Comparison of ENCODE assay signal across 2 cellular contexts in genomic region chr13:94228781-94229180, GRCh38.
TF ChIP-seq lines count a peak whose summit lies in the region.

No MANE protein-coding gene starts in this region.

TF ChIP-seq in IMR-90, 13 proteins besides CTCF, POLR2A, EP300 and RAD21 (continued from another document):
- TF ChIP-seq ELK1 (IDR thresholded peaks at IDR 0.05; ENCODE audit: borderline replicate concordance, low read depth, low read length) = no peak
- no peak for TF ChIP-seq RFX5 (IDR thresholded peaks at IDR 0.05; ENCODE audit: low read depth, low read length)
- TF ChIP-seq MXI1 (IDR thresholded peaks at IDR 0.05; ENCODE audit: borderline replicate concordance, low read depth, low read length) = no peak
- TF ChIP-seq CEBPB (IDR thresholded peaks at IDR 0.05; ENCODE audit: low read depth, low read length) = no peak
- no peak for TF ChIP-seq BHLHE40 (IDR thresholded peaks at IDR 0.05; ENCODE audit: low read depth, low read length)
- TF ChIP-seq RCOR1 (IDR thresholded peaks at IDR 0.05; ENCODE audit: insufficient replicate concordance, low read length) = no peak
- TF ChIP-seq USF2 (IDR thresholded peaks at IDR 0.05; ENCODE audit: low read depth, low read length) = no peak
- no peak for TF ChIP-seq SMC3 (IDR thresholded peaks at IDR 0.05; ENCODE audit: low read depth, low read length)
- no peak for TF ChIP-seq MAZ (IDR thresholded peaks at IDR 0.05; ENCODE audit: borderline replicate concordance, low read depth, low read length)
- TF ChIP-seq NFE2L2 (IDR thresholded peaks at IDR 0.05; ENCODE audit: low read depth, low read length) = no peak

TF ChIP-seq in neural cell, 6 proteins besides CTCF, POLR2A, EP300 and RAD21 (continued from another document):
- TF ChIP-seq REST (IDR thresholded peaks at IDR 0.05; ENCODE audit: borderline replicate concordance) (peak; percentile 69), POLR2AphosphoS5 (IDR thresholded peaks at IDR 0.05) (peak; percentile 64), SMC3 (conservative IDR thresholded peaks at IDR 0.05; ENCODE audit: poor library complexity) (no peak)
